Comparison of ENCODE assay signal across 24 cellular contexts in genomic region chr11:112580864-112581263, GRCh38.
"Had no signal": no experiment of that assay in that cellular context is flagged by ENCODE, and none has a peak within 500 bp of the region (broad histone marks: within the 10 kb centered on the region; RNA-seq: fewer than 3 reads in every experiment).

No MANE protein-coding gene starts in this region.

- H3K4me1 ChIP-seq: colonic mucosa, foreskin keratinocyte, lower lobe of right lung, suprapubic skin, transverse colon had no signal

- H3K27ac ChIP-seq: colonic mucosa, foreskin keratinocyte, lower lobe of right lung, suprapubic skin, transverse colon had no signal

- H3K36me3 ChIP-seq: colonic mucosa, lower lobe of right lung, suprapubic skin, transverse colon had no signal

- DNase-seq: activated CD4-positive, alpha-beta T cell treated with anti-CD3 and anti-CD28 coated beads for 1 hour; activated CD4-positive, alpha-beta T cell treated with anti-CD3 and anti-CD28 coated beads, Interleukin-2, amount 50 U/mL, for 1 hour; activated CD8-positive, alpha-beta T cell treated with anti-CD3 and anti-CD28 coated beads for 36 hours; activated naive CD4-positive, alpha-beta T cell; activated T-cell treated with anti-CD3 and anti-CD28 coated beads, Interleukin-2, amount 50 U/mL, for 72 hours; anterior cingulate cortex; cerebellar nuclear complex; colonic mucosa; effector memory CD4-positive, alpha-beta T cell; foreskin keratinocyte; hypothalamus; immature natural killer cell; lower lobe of right lung; mesenchymal stem cell; stimulated activated CD4-positive, alpha-beta T cell treated with anti-CD3 and anti-CD28 coated beads, Interleukin-15, amount 100 ng/mL, for 24 hours; stimulated activated CD4-positive, alpha-beta T cell treated with anti-CD3 and anti-CD28 coated beads, Interleukin-2, amount 100 ng/mL, for 24 hours; stimulated activated naive CD4-positive, alpha-beta T cell; T-helper 2 cell; transverse colon had no signal

- H3K27me3 ChIP-seq: colonic mucosa, suprapubic skin, transverse colon had no signal

- ATAC-seq: activated CD8-positive, alpha-beta T cell treated with anti-CD3 and anti-CD28 coated beads for 36 hours; activated naive CD4-positive, alpha-beta T cell treated with anti-CD3 and anti-CD28 coated beads, Interleukin-2, amount 50 U/mL, for 72 hours; activated T-cell treated with anti-CD3 and anti-CD28 coated beads, Interleukin-2, amount 50 U/mL, for 72 hours; foreskin keratinocyte; lower lobe of right lung; natural killer cell treated with Interleukin-12 subunit alpha and Interleukin-12 subunit beta and Interleukin-15 and Interleukin-18, amount 100 ng/mL, for 72 hours; sciatic nerve; WTC11 had no signal

- H3K9me3 ChIP-seq: colonic mucosa, lower lobe of right lung, suprapubic skin, transverse colon had no signal

- H3K4me3 ChIP-seq: colonic mucosa, lower lobe of right lung, suprapubic skin, transverse colon had no signal
